8 cellular contexts compared by ENCODE assay signal in genomic region chr2:47502498-47502897, GRCh38.
A peak's percentile ranks its signal among the peaks of the same experiment; 100 is the strongest.
DNase-seq lines count a peak whose midpoint lies in the region; ATAC-seq, FAIRE-seq and TF ChIP-seq lines count a peak whose summit lies in the region.
"Not testable (repeated sequence)": the region's sequence is repeated elsewhere in the genome, so short reads cannot be mapped to it uniquely, and the experiment has no call there.

No MANE protein-coding gene starts in this region.

- H2AFZ ChIP-seq in SU-DHL-6 (ENCODE audit: low read depth, low read length, severe bottlenecking): peak overlapping the region; percentile 13

- ATAC-seq in GM19025 (IDR thresholded peaks at IDR 0.05; ENCODE audit: low read depth, unreplicated experiment): peak; percentile 56
- ATAC-seq in GM21526 (IDR thresholded peaks at IDR 0.05; ENCODE audit: low FRiP score, unreplicated experiment): peak; percentile 71
- peak; percentile 67 for ATAC-seq in HG02884 (IDR thresholded peaks at IDR 0.05; ENCODE audit: unreplicated experiment)
- peak; percentile 80 for ATAC-seq in HG03378 (IDR thresholded peaks at IDR 0.05; ENCODE audit: unreplicated experiment)

- H3K27me3 ChIP-seq in SU-DHL-6 (ENCODE audit: low read length): not testable (repeated sequence)

- peak overlapping the region; percentile 94 for H3K27ac ChIP-seq in SU-DHL-6 (ENCODE audit: low read depth, low read length)

- not testable (repeated sequence) for H3K4me3 ChIP-seq in SU-DHL-6 (ENCODE audit: insufficient read depth, low read length, poor library complexity, severe bottlenecking)

- H4K20me1 ChIP-seq in SU-DHL-6 (ENCODE audit: low read depth, low read length): not testable (repeated sequence)

- peaks cover 8 to 12% (median 10%) of the 10 kb centered on the region in 3 donors for H3K36me3 Mint-ChIP-seq in immature natural killer cell

- H3K27ac Mint-ChIP-seq in immature natural killer cell: peak overlapping the region in 5 of 6 donors; percentile 6 to 91 (median 61)

- H3K27me3 Mint-ChIP-seq in immature natural killer cell (ENCODE audit: low read depth in 3 of 3): not testable (repeated sequence)

- H3F3A ChIP-seq in SU-DHL-6 (ENCODE audit: insufficient read depth): not testable (repeated sequence)

- H3K9me3 ChIP-seq in SU-DHL-6 (ENCODE audit: insufficient read depth, low read length): peaks cover 27% of the 10 kb centered on the region; the same call in 1 of the 2 replicates

- peak; percentile 91 for FAIRE-seq in GM12891 (lab: Jason Lieb, UNC)

- not testable (repeated sequence) for DNase-seq in GM12891 (ENCODE audit: insufficient read length, low spot score); immature natural killer cell
- peak; percentile 87 for DNase-seq in MV-4-11 (lab: John Stamatoyannopoulos, UW)

- peak overlapping the region; percentile 54 for H3K9ac ChIP-seq in SU-DHL-6 (ENCODE audit: low read length)

- peak overlapping the region in 2 of 5 donors; percentile 22 to 55 for H3K4me3 Mint-ChIP-seq in immature natural killer cell

- TF ChIP-seq CTCF in SU-DHL-6 (IDR thresholded peaks at IDR 0.05; ENCODE audit: insufficient read depth, low read length, poor library complexity, severe bottlenecking): not testable (repeated sequence)

- peaks cover 44 to 48% of the 10 kb centered on the region in 2 donors for H3K4me1 Mint-ChIP-seq in immature natural killer cell

- not testable (repeated sequence) for H3K36me3 ChIP-seq in SU-DHL-6 (ENCODE audit: low read length)

- TF ChIP-seq POLR2A in GM12891 (IDR thresholded peaks at IDR 0.05; ENCODE audit: low read depth, low read length): not testable (repeated sequence)

- H3K79me2 ChIP-seq in SU-DHL-6 (ENCODE audit: insufficient read depth, low read length): not testable (repeated sequence)

- not testable (repeated sequence) for H3K9me3 Mint-ChIP-seq in immature natural killer cell

- H3K9me2 ChIP-seq in SU-DHL-6 (replicated peaks; ENCODE audit: insufficient read depth, low read length): not testable (repeated sequence)

- peak overlapping the region; percentile 63 for H3K4me2 ChIP-seq in SU-DHL-6 (ENCODE audit: low read depth, low read length, poor library complexity, severe bottlenecking)

TF ChIP-seq in GM12891, 5 proteins besides CTCF, POLR2A, EP300 and RAD21:
- TF ChIP-seq SPI1 (IDR thresholded peaks at IDR 0.05; ENCODE audit: low read depth, low read length): peak; percentile 99
TF ChIP-seq in GM12891: peak in this region for 1; not testable (repeated sequence) for 4.
